In the genomic region with DNA sequence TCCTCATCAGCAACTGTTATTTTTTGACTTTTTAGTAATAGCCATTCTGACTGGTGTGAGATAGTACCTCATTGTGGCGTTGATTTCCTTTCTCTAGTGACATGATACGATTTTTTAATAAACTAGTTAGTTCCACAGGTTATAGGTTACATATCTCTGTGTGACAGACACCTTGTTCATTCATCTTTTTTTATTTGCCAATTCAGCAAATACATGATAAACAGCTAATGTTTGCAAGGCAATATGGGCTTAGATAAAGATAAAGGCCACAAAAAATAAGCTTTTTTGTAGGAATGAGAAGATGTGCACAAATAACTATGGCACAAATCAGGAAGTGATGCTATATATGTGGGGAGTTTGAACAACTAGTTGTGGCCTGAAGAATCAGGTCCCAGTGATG, we compare ENCODE assay signal across 24 cellular contexts.
"Had no signal": no experiment of that assay in that cellular context is flagged by ENCODE, and none has a peak within 500 bp of the region (broad histone marks: within the 10 kb centered on the region; RNA-seq: fewer than 3 reads in every experiment).

No MANE protein-coding gene starts in this region.

- H3K4me1 ChIP-seq: foreskin keratinocyte, lower lobe of right lung had no signal

- ATAC-seq: foreskin keratinocyte, gastroesophageal sphincter, heart right ventricle, left cardiac atrium, left lung, left ventricle myocardium superior, lower lobe of right lung, mucosa of descending colon had no signal

- H3K9me3 ChIP-seq: esophagus muscularis mucosa, gastroesophageal sphincter, heart right ventricle, left lung, lower lobe of right lung, mucosa of descending colon had no signal

- H3K4me3 ChIP-seq: coronary artery, dorsolateral prefrontal cortex, esophagus muscularis mucosa, gastroesophageal sphincter, heart right ventricle, left lung, lower lobe of right lung, mucosa of descending colon had no signal

- H3K36me3 ChIP-seq: esophagus muscularis mucosa, gastroesophageal sphincter, heart right ventricle, left lung, lower lobe of right lung had no signal

- H3K27ac ChIP-seq: coronary artery, dorsolateral prefrontal cortex, esophagus muscularis mucosa, foreskin keratinocyte, gastroesophageal sphincter, heart right ventricle, left lung, lower lobe of right lung had no signal

- DNase-seq: dermis blood vessel endothelial cell; dorsolateral prefrontal cortex; effector CD4-positive, alpha-beta T cell; effector memory CD4-positive, alpha-beta T cell; foreskin keratinocyte; glutamatergic neuron; head of caudate nucleus; heart right ventricle; hippocampal formation; left cardiac atrium; left lung; left ventricle myocardium superior; lower lobe of right lung; mesenchymal stem cell; mucosa of descending colon; naive B cell had no signal

- FAIRE-seq: colon, endothelial cell of umbilical vein, frontal cortex, islet of Langerhans, keratinocyte had no signal

- H3K27me3 ChIP-seq: esophagus muscularis mucosa, foreskin keratinocyte, gastroesophageal sphincter, heart right ventricle, left lung had no signal
